ENCODE assay signal across 8 cellular contexts in the genomic region with DNA sequence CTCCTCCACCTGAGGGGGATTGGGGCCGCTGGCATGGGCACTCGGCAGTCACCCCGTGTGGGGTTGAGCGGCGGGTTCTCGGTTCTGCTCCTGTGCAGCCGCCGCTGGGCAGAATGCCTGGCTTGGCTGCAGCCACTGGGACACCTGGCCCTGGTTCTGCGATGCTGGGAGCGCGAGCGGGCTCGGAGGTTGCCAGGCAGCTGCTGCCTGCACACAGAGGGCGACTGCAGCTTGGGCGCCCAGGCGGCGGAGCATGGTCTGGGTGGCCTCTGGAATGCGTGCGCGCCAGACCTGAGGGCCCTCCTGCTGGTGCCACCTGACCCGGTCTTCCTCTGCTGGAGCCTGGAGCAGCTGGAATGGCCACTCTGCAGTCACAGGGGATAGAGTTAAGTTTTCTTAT.
DNase-seq lines count a peak whose midpoint lies in the region; ATAC-seq and TF ChIP-seq lines count a peak whose summit lies in the region.
"Not testable (repeated sequence)": the region's sequence is repeated elsewhere in the genome, so short reads cannot be mapped to it uniquely, and the experiment has no call there.

No MANE protein-coding gene starts in this region.

- not testable (repeated sequence) for H3K79me1 ChIP-seq in H9 (ENCODE audit: insufficient read depth, low read depth, low read length, poor library complexity, severe bottlenecking)

- H3K4me1 ChIP-seq in CD8-positive, alpha-beta T cell (ENCODE audit: insufficient read depth, low read length); H9 (ENCODE audit: insufficient read depth, low read length); hepatocyte (ENCODE audit: insufficient read depth); naive thymus-derived CD4-positive, alpha-beta T cell (ENCODE audit: control insufficient read depth in 2 of 2, insufficient read depth in 2 of 2, low read length in 2 of 2): not testable (repeated sequence)
- H3K4me1 ChIP-seq in psoas muscle: peaks cover 12% of the 10 kb centered on the region

- not testable (repeated sequence) for H2BK15ac ChIP-seq in H9 (ENCODE audit: low read depth, low read length)

- H3K23me2 ChIP-seq in H9 (ENCODE audit: insufficient read length, low read depth, low read length, poor library complexity, severe bottlenecking): not testable (repeated sequence)

- H3K27me3 Mint-ChIP-seq in CD8-positive, alpha-beta T cell (ENCODE audit: low read depth): peaks cover 42% of the 10 kb centered on the region
- not testable (repeated sequence) for H3K27me3 Mint-ChIP-seq in H9 (ENCODE audit: low read depth)
- peaks cover 45% of the 10 kb centered on the region for H3K27me3 Mint-ChIP-seq in T-helper 17 cell
- H3K27me3 Mint-ChIP-seq in brain: peaks cover 70% of the 10 kb centered on the region
- H3K27me3 Mint-ChIP-seq in naive thymus-derived CD4-positive, alpha-beta T cell: peaks cover 46 to 67% (median 52%) of the 10 kb centered on the region in 5 donors

- H3K4me3 ChIP-seq in CD8-positive, alpha-beta T cell (ENCODE audit: low read depth, low read length); hepatocyte; naive thymus-derived CD4-positive, alpha-beta T cell (ENCODE audit: low read length): not testable (repeated sequence)
- peak overlapping the region; percentile 47 for H3K4me3 ChIP-seq in psoas muscle

- H2AFZ ChIP-seq in H9 (ENCODE audit: low read length); hepatocyte: not testable (repeated sequence)

- H3K79me2 ChIP-seq in H9 (ENCODE audit: insufficient read depth, low read length); hepatocyte: not testable (repeated sequence)

- H3K4ac ChIP-seq in H9 (ENCODE audit: low read depth, low read length): not testable (repeated sequence)

- CTCF ChIA-PET in CD8-positive, alpha-beta T cell (lab: Charles Lee); naive thymus-derived CD4-positive, alpha-beta T cell (lab: Charles Lee): not testable (repeated sequence)

- peak overlapping the region; percentile 96 for H3K9ac ChIP-seq in H9 (ENCODE audit: extremely low read depth, insufficient read length, low read length)

- H4K5ac ChIP-seq in H9 (ENCODE audit: insufficient read length, low read depth, low read length): not testable (repeated sequence)

- not testable (repeated sequence) for H3K9me3 ChIP-seq in CD8-positive, alpha-beta T cell (ENCODE audit: low read length); H9 (ENCODE audit: control insufficient read depth, low read depth, low read length); T-helper 17 cell (ENCODE audit: control insufficient read depth, low read length, poor library complexity, severe bottlenecking); hepatocyte (ENCODE audit: low read depth); naive thymus-derived CD4-positive, alpha-beta T cell (ENCODE audit: control insufficient read depth in 2 of 3, low read length in 3 of 3); psoas muscle

- peak overlapping the region; percentile 72 for H3K18ac ChIP-seq in H9 (ENCODE audit: insufficient read length, low read depth, low read length)

- H3K4me3 Mint-ChIP-seq in CD8-positive, alpha-beta T cell: peak overlapping the region; percentile 47
- H3K4me3 Mint-ChIP-seq in H9: peak overlapping the region; percentile 94
- peak overlapping the region; percentile 47 for H3K4me3 Mint-ChIP-seq in T-helper 17 cell
- peak overlapping the region; percentile 45 to 58 (median 56) for H3K4me3 Mint-ChIP-seq in brain
- peak overlapping the region in 6 of 10 donors; percentile 4 to 84 (median 48) for H3K4me3 Mint-ChIP-seq in naive thymus-derived CD4-positive, alpha-beta T cell

- H3K9me2 ChIP-seq in hepatocyte (replicated peaks; ENCODE audit: insufficient read depth): not testable (repeated sequence)

- not testable (repeated sequence) for H2AK5ac ChIP-seq in H9 (ENCODE audit: insufficient read length, low read length)

- H3K14ac ChIP-seq in H9 (ENCODE audit: insufficient read depth, low read length): peak overlapping the region; percentile 88

- H3K27ac Mint-ChIP-seq in CD8-positive, alpha-beta T cell; T-helper 17 cell; brain; naive thymus-derived CD4-positive, alpha-beta T cell: not testable (repeated sequence)
- peak overlapping the region; percentile 61 to 93 (median 92); a peak in 6 of 7 replicates for H3K27ac Mint-ChIP-seq in H9

- H4K8ac ChIP-seq in H9 (replicated peaks; ENCODE audit: insufficient read length, low read depth, low read length): not testable (repeated sequence)

- H3K4me2 ChIP-seq in H9 (ENCODE audit: insufficient read depth, insufficient read length, low read length) (peak overlapping the region; percentile 24), hepatocyte (peak overlapping the region; percentile 96)

- H3K27ac ChIP-seq in CD8-positive, alpha-beta T cell (ENCODE audit: low read depth, low read length); H9 (ENCODE audit: insufficient read length, low read depth, low read length); hepatocyte; naive thymus-derived CD4-positive, alpha-beta T cell (ENCODE audit: low read depth, low read length); psoas muscle: not testable (repeated sequence)

- no CpG with 5 or more reads among the region's 21 CpGs for WGBS in H9 (ENCODE audit: extremely low coverage, insufficient read length, low lambda C conversion rate)
- WGBS in hepatocyte (ENCODE audit: low lambda C conversion rate, missing lambda C conversion rate): 11% methylated on average over 20 of the region's 21 CpGs
- WGBS in psoas muscle, 3 donors: 4 to 5% (median 4%) methylated on average over 21 of the region's 21 CpGs

- TF ChIP-seq CTCF in CD8-positive, alpha-beta T cell (IDR thresholded peaks at IDR 0.05); H9 (conservative IDR thresholded peaks at IDR 0.05); brain (conservative IDR thresholded peaks at IDR 0.05); hepatocyte (IDR thresholded peaks at IDR 0.05; ENCODE audit: poor library complexity); psoas muscle (IDR thresholded peaks at IDR 0.05): not testable (repeated sequence)

- POLR2A ChIA-PET in CD8-positive, alpha-beta T cell (lab: Charles Lee): interaction anchor here (1.4 kb wide), 1 partner anchor 16 kb away, joined by 5 read pairs; no protein-coding TSS in a partner anchor
- POLR2A ChIA-PET in naive thymus-derived CD4-positive, alpha-beta T cell (lab: Charles Lee): interaction anchor here (1.3 kb wide), 1 partner anchor 16 kb away, joined by 5 read pairs; no protein-coding TSS in a partner anchor

- H3K23ac ChIP-seq in H9 (ENCODE audit: insufficient read length, low read depth, low read length): not testable (repeated sequence)

- H2BK5ac ChIP-seq in H9 (ENCODE audit: insufficient read length, low read length): not testable (repeated sequence)

- not testable (repeated sequence) for H4K20me1 ChIP-seq in H9 (ENCODE audit: control insufficient read depth, insufficient read depth, insufficient read length); hepatocyte (ENCODE audit: insufficient read depth, poor library complexity, severe bottlenecking)

- not testable (repeated sequence) for H3K9me3 Mint-ChIP-seq in CD8-positive, alpha-beta T cell; H9; brain; naive thymus-derived CD4-positive, alpha-beta T cell

- H2BK20ac ChIP-seq in H9 (ENCODE audit: low read depth, low read length, poor library complexity, severe bottlenecking): not testable (repeated sequence)

- H3K36me3 Mint-ChIP-seq in CD8-positive, alpha-beta T cell; T-helper 17 cell (ENCODE audit: low read depth); brain; naive thymus-derived CD4-positive, alpha-beta T cell: not testable (repeated sequence)
- H3K36me3 Mint-ChIP-seq in H9 (ENCODE audit: insufficient read depth in 1 of 3, low read depth in 3 of 3): peaks cover 11 to 24% (median 22%) of the 10 kb centered on the region in 3 experiments; a peak in 6 of 7 replicates

- not testable (repeated sequence) for H2BK12ac ChIP-seq in H9 (ENCODE audit: insufficient read length, low read depth, low read length)

- intact Hi-C loops in CD8-positive, alpha-beta T cell (cut with DNase I, micrococcal nuclease); psoas muscle (cut with DNase I): not testable (repeated sequence)
- intact Hi-C loops in naive thymus-derived CD4-positive, alpha-beta T cell (cut with micrococcal nuclease): loop anchor here in 1 of 2 donors (5.0 kb wide), 1 partner anchor 365 kb away; no protein-coding TSS in a partner anchor

- not testable (repeated sequence) for H3T11ph ChIP-seq in H9 (ENCODE audit: low read length)

- not testable (repeated sequence) for DNase-seq in CD8-positive, alpha-beta T cell; T-helper 17 cell; hepatocyte (ENCODE audit: low spot score); naive thymus-derived CD4-positive, alpha-beta T cell
- peak; percentile 85 for DNase-seq in H9
- DNase-seq in NCI-H345 (lab: John Stamatoyannopoulos, UW): peak; percentile 56
- peak in 1 of 2 donors; percentile 47 for DNase-seq in psoas muscle

- not testable (repeated sequence) for H2BK120ac ChIP-seq in H9 (ENCODE audit: low read depth, low read length, poor library complexity, severe bottlenecking)

- peaks cover 11% of the 10 kb centered on the region for H3K4me1 Mint-ChIP-seq in CD8-positive, alpha-beta T cell (ENCODE audit: low read depth)
- peaks cover 34 to 47% of the 10 kb centered on the region in 2 experiments for H3K4me1 Mint-ChIP-seq in H9
- not testable (repeated sequence) for H3K4me1 Mint-ChIP-seq in T-helper 17 cell, brain
- H3K4me1 Mint-ChIP-seq in naive thymus-derived CD4-positive, alpha-beta T cell: peaks cover 4 to 11% (median 6%) of the 10 kb centered on the region in 7 donors

- ATAC-seq in CD8-positive, alpha-beta T cell; T-helper 17 cell; naive thymus-derived CD4-positive, alpha-beta T cell; psoas muscle: not testable (repeated sequence)

- H3K36me3 ChIP-seq in CD8-positive, alpha-beta T cell (ENCODE audit: insufficient read depth, low read length); hepatocyte (replicated peaks; ENCODE audit: insufficient read depth, low read depth); naive thymus-derived CD4-positive, alpha-beta T cell (ENCODE audit: control insufficient read depth in 2 of 3, insufficient read depth in 3 of 3, low read length in 3 of 3); psoas muscle (ENCODE audit: insufficient read depth in 1 of 2, low read depth in 1 of 2): not testable (repeated sequence)

- not testable (repeated sequence) for H4K91ac ChIP-seq in H9 (ENCODE audit: insufficient read length, low read depth, low read length)

- not testable (repeated sequence) for H3K56ac ChIP-seq in H9 (ENCODE audit: insufficient read length, low read depth, low read length)

- peaks cover 13% of the 10 kb centered on the region for H3K27me3 ChIP-seq in CD8-positive, alpha-beta T cell (ENCODE audit: insufficient read depth, low read length)
- H3K27me3 ChIP-seq in H9 (ENCODE audit: insufficient read depth, low read length); naive thymus-derived CD4-positive, alpha-beta T cell (ENCODE audit: control insufficient read depth in 2 of 2, insufficient read depth in 2 of 2, low read length in 2 of 2): not testable (repeated sequence)
- peaks cover 34% of the 10 kb centered on the region for H3K27me3 ChIP-seq in hepatocyte
- H3K27me3 ChIP-seq in psoas muscle (ENCODE audit: insufficient read depth in 3 of 3, low read length in 2 of 3): peaks cover 0 to 70% (median 9%) of the 10 kb centered on the region in 3 donors
